8 cellular contexts compared by ENCODE assay signal in the genomic region with DNA sequence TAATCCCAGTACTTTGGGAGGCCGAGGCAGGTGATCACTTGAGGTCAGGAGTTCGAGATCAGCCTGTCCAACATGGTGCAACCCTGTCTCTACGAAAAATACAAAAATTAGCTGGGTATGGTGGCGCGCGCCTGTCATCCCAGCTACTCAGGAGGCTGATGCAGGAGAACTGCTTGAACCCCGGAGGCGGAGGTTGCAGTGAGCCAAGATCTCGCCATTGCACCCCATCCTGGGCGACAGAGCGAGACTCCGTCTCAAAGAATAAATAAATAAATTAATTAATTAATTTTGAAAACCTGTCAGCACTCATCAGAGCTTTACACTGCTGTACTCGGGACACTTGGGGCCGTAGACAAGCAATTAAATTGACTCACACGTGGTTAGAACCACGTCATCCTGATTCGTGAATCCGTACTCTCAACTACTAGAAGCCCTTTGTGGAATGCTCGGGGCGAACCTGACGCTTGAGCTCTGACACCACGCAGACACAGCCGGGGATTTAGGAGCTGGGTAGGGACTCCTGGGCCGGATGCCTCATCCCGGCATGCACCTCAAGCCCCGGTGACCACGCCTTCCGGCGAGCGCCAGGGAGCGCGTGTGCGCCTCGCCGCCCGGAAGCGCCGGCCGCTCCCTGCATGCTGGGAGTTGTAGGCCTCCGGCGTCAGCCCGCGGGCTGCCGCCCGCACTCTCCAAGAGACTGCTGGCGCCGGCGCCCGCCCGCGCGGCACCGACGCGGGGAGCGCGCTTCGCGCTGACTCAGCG. TPM values are rescaled to one million over a fixed set of nuclear protein-coding genes. Genes with fewer than 3 reads are reported as not detected.
DNase-seq lines count a peak whose midpoint lies in the region; ATAC-seq and TF ChIP-seq lines count a peak whose summit lies in the region.

A gene with protein sequence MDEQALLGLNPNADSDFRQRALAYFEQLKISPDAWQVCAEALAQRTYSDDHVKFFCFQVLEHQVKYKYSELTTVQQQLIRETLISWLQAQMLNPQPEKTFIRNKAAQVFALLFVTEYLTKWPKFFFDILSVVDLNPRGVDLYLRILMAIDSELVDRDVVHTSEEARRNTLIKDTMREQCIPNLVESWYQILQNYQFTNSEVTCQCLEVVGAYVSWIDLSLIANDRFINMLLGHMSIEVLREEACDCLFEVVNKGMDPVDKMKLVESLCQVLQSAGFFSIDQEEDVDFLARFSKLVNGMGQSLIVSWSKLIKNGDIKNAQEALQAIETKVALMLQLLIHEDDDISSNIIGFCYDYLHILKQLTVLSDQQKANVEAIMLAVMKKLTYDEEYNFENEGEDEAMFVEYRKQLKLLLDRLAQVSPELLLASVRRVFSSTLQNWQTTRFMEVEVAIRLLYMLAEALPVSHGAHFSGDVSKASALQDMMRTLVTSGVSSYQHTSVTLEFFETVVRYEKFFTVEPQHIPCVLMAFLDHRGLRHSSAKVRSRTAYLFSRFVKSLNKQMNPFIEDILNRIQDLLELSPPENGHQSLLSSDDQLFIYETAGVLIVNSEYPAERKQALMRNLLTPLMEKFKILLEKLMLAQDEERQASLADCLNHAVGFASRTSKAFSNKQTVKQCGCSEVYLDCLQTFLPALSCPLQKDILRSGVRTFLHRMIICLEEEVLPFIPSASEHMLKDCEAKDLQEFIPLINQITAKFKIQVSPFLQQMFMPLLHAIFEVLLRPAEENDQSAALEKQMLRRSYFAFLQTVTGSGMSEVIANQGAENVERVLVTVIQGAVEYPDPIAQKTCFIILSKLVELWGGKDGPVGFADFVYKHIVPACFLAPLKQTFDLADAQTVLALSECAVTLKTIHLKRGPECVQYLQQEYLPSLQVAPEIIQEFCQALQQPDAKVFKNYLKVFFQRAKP (plus strand): TSS at position 685 of the 762 bp plus-strand sequence. CDS start 5,644 bp downstream, outside the sequence.

- DNase-seq in ELR (ENCODE audit: low read depth) (peak; percentile 97), H7 (peak; percentile 93), RWPE2 (ENCODE audit: low spot score) (peak; percentile 92), fibroblast of pulmonary artery (ENCODE audit: low read depth) (peak; percentile 98)
- peak; percentile 92 for DNase-seq in activated effector memory CD4-positive, alpha-beta T cell treated with Interleukin-2 at 50 U/mL for 16 hours
- DNase-seq in natural killer cell treated with Interleukin-12 subunit alpha and Interleukin-12 subunit beta and Interleukin-15 and Interleukin-18, amount 100 ng/mL, for 72 hours (ENCODE audit: low spot score), result peak; percentile 97

- H3F3A ChIP-seq in Loucy (ENCODE audit: low read depth), result no peaks in the 10 kb centered on the region

- H3K36me3 ChIP-seq in H7 (replicated peaks; ENCODE audit: control insufficient read depth, insufficient read depth, low read length), result no peaks in the 10 kb centered on the region
- H3K36me3 ChIP-seq in Loucy (ENCODE audit: insufficient read depth, low read length), result no peaks in the 10 kb centered on the region
- peaks cover 37% of the 10 kb centered on the region for H3K36me3 ChIP-seq in RWPE2 (ENCODE audit: low read depth)

- H4K20me1 ChIP-seq in Loucy (ENCODE audit: insufficient read depth, low read length, poor library complexity, severe bottlenecking), result peaks cover 24% of the 10 kb centered on the region

- H3K79me2 ChIP-seq in Loucy (ENCODE audit: insufficient read depth, low read length), result peaks cover 42% of the 10 kb centered on the region

- no peaks in the 10 kb centered on the region for H3K9me2 ChIP-seq in Loucy (replicated peaks; ENCODE audit: low read depth, low read length)

- H2AFZ ChIP-seq in Loucy (ENCODE audit: low read length), result peak within 1 kb of the TSS; percentile 93

- H3K4me3 Mint-ChIP-seq in natural killer cell treated with Interleukin-12 subunit alpha and Interleukin-12 subunit beta and Interleukin-15 and Interleukin-18, amount 100 ng/mL, for 72 hours, result peak within 1 kb of the TSS; percentile 97
- peak within 1 kb of the TSS; percentile 97 for H3K4me3 Mint-ChIP-seq in stimulated activated naive CD8-positive, alpha-beta T cell treated with anti-CD3 and anti-CD28 coated beads, Interleukin-15, Interleukin-2, amounts not matched to agents 100 ng/mL and 50 ng/mL, for 24 hours

- H3K9me3 ChIP-seq in Loucy (ENCODE audit: insufficient read depth, low read depth, low read length) (no peaks in the 10 kb centered on the region), RWPE2 (ENCODE audit: severe bottlenecking) (no peaks in the 10 kb centered on the region)

- H3K4me1 Mint-ChIP-seq in natural killer cell treated with Interleukin-12 subunit alpha and Interleukin-12 subunit beta and Interleukin-15 and Interleukin-18, amount 100 ng/mL, for 72 hours (ENCODE audit: low read depth in 2 of 2), result peaks cover 19 to 26% of the 10 kb centered on the region in 2 donors
- peaks cover 28% of the 10 kb centered on the region for H3K4me1 Mint-ChIP-seq in stimulated activated naive CD8-positive, alpha-beta T cell treated with anti-CD3 and anti-CD28 coated beads, Interleukin-15, Interleukin-2, amounts not matched to agents 100 ng/mL and 50 ng/mL, for 24 hours (ENCODE audit: low read depth)

- H3K4me3 ChIP-seq in H7 (ENCODE audit: insufficient read depth, low read depth, low read length) (peak within 1 kb of the TSS; percentile 93), Loucy (ENCODE audit: low read length, poor library complexity, severe bottlenecking) (peak within 1 kb of the TSS; percentile 85), RWPE2 (ENCODE audit: severe bottlenecking) (peak within 1 kb of the TSS; percentile 85), fibroblast of pulmonary artery (replicated peaks; ENCODE audit: low read depth, low read length) (peak within 1 kb of the TSS; percentile 91)

- H3K27me3 ChIP-seq in H7 (ENCODE audit: control insufficient read depth, insufficient read depth, low read length) (no peaks in the 10 kb centered on the region), Loucy (ENCODE audit: insufficient read depth, low read length, poor library complexity, severe bottlenecking) (no peaks in the 10 kb centered on the region), RWPE2 (ENCODE audit: insufficient read depth, poor library complexity, severe bottlenecking) (no peaks in the 10 kb centered on the region)

- H3K27ac Mint-ChIP-seq in natural killer cell treated with Interleukin-12 subunit alpha and Interleukin-12 subunit beta and Interleukin-15 and Interleukin-18, amount 100 ng/mL, for 72 hours, result peak within 1 kb of the TSS; percentile 96 to 97
- peak within 1 kb of the TSS; percentile 99 for H3K27ac Mint-ChIP-seq in stimulated activated naive CD8-positive, alpha-beta T cell treated with anti-CD3 and anti-CD28 coated beads, Interleukin-15, Interleukin-2, amounts not matched to agents 100 ng/mL and 50 ng/mL, for 24 hours

- H3K9me3 Mint-ChIP-seq in natural killer cell treated with Interleukin-12 subunit alpha and Interleukin-12 subunit beta and Interleukin-15 and Interleukin-18, amount 100 ng/mL, for 72 hours, result no peaks in the 10 kb centered on the region
- H3K9me3 Mint-ChIP-seq in stimulated activated naive CD8-positive, alpha-beta T cell treated with anti-CD3 and anti-CD28 coated beads, Interleukin-15, Interleukin-2, amounts not matched to agents 100 ng/mL and 50 ng/mL, for 24 hours, result no peaks in the 10 kb centered on the region

- peak; percentile 91 for ATAC-seq in RWPE2 (ENCODE audit: low read depth)
- ATAC-seq in natural killer cell treated with Interleukin-12 subunit alpha and Interleukin-12 subunit beta and Interleukin-15 and Interleukin-18, amount 100 ng/mL, for 72 hours, result peak; percentile 97 to 98

- peak within 1 kb of the TSS; percentile 76 for H3K4me2 ChIP-seq in Loucy (ENCODE audit: low read depth, low read length, poor library complexity, severe bottlenecking)

- peak within 1 kb of the TSS; percentile 93 for H3K27ac ChIP-seq in RWPE2 (ENCODE audit: poor library complexity, severe bottlenecking)

- H3K27me3 Mint-ChIP-seq in natural killer cell treated with Interleukin-12 subunit alpha and Interleukin-12 subunit beta and Interleukin-15 and Interleukin-18, amount 100 ng/mL, for 72 hours, result peaks cover 0 to 6% of the 10 kb centered on the region in 2 donors
- no peaks in the 10 kb centered on the region for H3K27me3 Mint-ChIP-seq in stimulated activated naive CD8-positive, alpha-beta T cell treated with anti-CD3 and anti-CD28 coated beads, Interleukin-15, Interleukin-2, amounts not matched to agents 100 ng/mL and 50 ng/mL, for 24 hours

- H3K4me1 ChIP-seq in Loucy (ENCODE audit: insufficient read depth, low read length, poor library complexity, severe bottlenecking), result peaks cover 30% of the 10 kb centered on the region
- peaks cover 14% of the 10 kb centered on the region for H3K4me1 ChIP-seq in RWPE2 (ENCODE audit: insufficient read depth, poor library complexity, severe bottlenecking)

- H3K9ac ChIP-seq in Loucy (ENCODE audit: low read depth, low read length, poor library complexity, severe bottlenecking), result peak within 1 kb of the TSS; percentile 91

- no peaks in the 10 kb centered on the region for H3K36me3 Mint-ChIP-seq in natural killer cell treated with Interleukin-12 subunit alpha and Interleukin-12 subunit beta and Interleukin-15 and Interleukin-18, amount 100 ng/mL, for 72 hours
- H3K36me3 Mint-ChIP-seq in stimulated activated naive CD8-positive, alpha-beta T cell treated with anti-CD3 and anti-CD28 coated beads, Interleukin-15, Interleukin-2, amounts not matched to agents 100 ng/mL and 50 ng/mL, for 24 hours (ENCODE audit: low read depth), result peaks cover 26% of the 10 kb centered on the region

- no peak for TF ChIP-seq CTCF in Loucy (conservative IDR thresholded peaks at IDR 0.05; ENCODE audit: low read length)
- no peak for TF ChIP-seq CTCF in RWPE2 (IDR thresholded peaks at IDR 0.05; ENCODE audit: poor library complexity, severe bottlenecking)
- no peak for TF ChIP-seq CTCF in fibroblast of pulmonary artery (IDR thresholded peaks at IDR 0.05; ENCODE audit: low read length, missing control alignments)

RNA-seq across cellular contexts. Expression of the gene that starts here (rescaled TPM):
- 118 and 141 TPM in 2 replicates for total RNA-seq in H7 (2014; rRNA removed; shearing (Covaris generic))
- total RNA-seq in natural killer cell treated with Interleukin-12 subunit alpha and Interleukin-12 subunit beta and Interleukin-15 and Interleukin-18, amount 100 ng/mL, for 72 hours, result 100 to 1,000 TPM in 1 of 2 donors, 10 to 100 TPM in 1; 76.4 to 117 TPM

Comparison
In these comparisons a context has a peak if more than half of its experiments do, and no peak if none do; other contexts are left out.
1. Peak in every context shown above with its lines: DNase-seq, ATAC-seq, H3K4me3 ChIP-seq and H3K27ac ChIP-seq.